3 cellular contexts compared by ENCODE assay signal in genomic region chr6:25899580-25900408, GRCh38.
TF ChIP-seq lines count a peak whose summit lies in the region.

No MANE protein-coding gene starts in this region.

TF ChIP-seq in A549, 52 proteins besides CTCF, POLR2A, EP300 and RAD21:
- TF ChIP-seq JUN (IDR thresholded peaks at IDR 0.05) = no peak
- TF ChIP-seq EHF (CRISPR knock-in tag; IDR thresholded peaks at IDR 0.05) = no peak
- no peak for TF ChIP-seq NR3C1 (IDR thresholded peaks at IDR 0.05)
- no peak for TF ChIP-seq TFCP2L1 (CRISPR knock-in tag; IDR thresholded peaks at IDR 0.05)
- TF ChIP-seq FOXS1 (CRISPR knock-in tag; IDR thresholded peaks at IDR 0.05) = no peak
- TF ChIP-seq EHMT2 (IDR thresholded peaks at IDR 0.05; ENCODE audit: low read depth) = no peak
- TF ChIP-seq MAZ (IDR thresholded peaks at IDR 0.05; ENCODE audit: borderline replicate concordance, low read depth, low read length) = no peak

TF ChIP-seq in H1, 55 proteins besides CTCF, POLR2A, EP300 and RAD21:
- TF ChIP-seq PHF8 (conservative IDR thresholded peaks at IDR 0.05; ENCODE audit: low read depth, low read length) (no peak), SIN3A (conservative IDR thresholded peaks at IDR 0.05 in 1 of 2, IDR thresholded peaks at IDR 0.05 in 1 of 2; ENCODE audit: low read depth in 1 of 2, low read length in 2 of 2) (no peak), NRF1 (IDR thresholded peaks at IDR 0.05; ENCODE audit: low read depth, low read length) (no peak), HDAC2 (IDR thresholded peaks at IDR 0.05; ENCODE audit: borderline replicate concordance in 1 of 2, low read depth in 2 of 2, low read length in 2 of 2) (no peak), YY1 (IDR thresholded peaks at IDR 0.05; ENCODE audit: low read depth, low read length) (no peak), TAF7 (optimal IDR thresholded peaks at IDR 0.05; ENCODE audit: borderline replicate concordance, low read depth, low read length) (no peak), GTF2F1 (IDR thresholded peaks at IDR 0.05; ENCODE audit: borderline replicate concordance, low read depth, low read length) (no peak), JUN (IDR thresholded peaks at IDR 0.05; ENCODE audit: low read depth, low read length) (no peak), CHD1 (IDR thresholded peaks at IDR 0.05; ENCODE audit: low read depth, low read length) (no peak), KDM5A (IDR thresholded peaks at IDR 0.05; ENCODE audit: low read length) (no peak), RBBP5 (IDR thresholded peaks at IDR 0.05; ENCODE audit: borderline replicate concordance, low read depth, low read length) (no peak), ZNF274 (IDR thresholded peaks at IDR 0.05; ENCODE audit: borderline replicate concordance, extremely low read depth, low read length) (no peak), CTBP2 (IDR thresholded peaks at IDR 0.05; ENCODE audit: borderline replicate concordance, insufficient read depth, insufficient read length, low read length) (no peak), ATF2 (IDR thresholded peaks at IDR 0.05; ENCODE audit: low read length) (no peak), JUND (IDR thresholded peaks at IDR 0.05; ENCODE audit: low read length) (no peak), BACH1 (IDR thresholded peaks at IDR 0.05; ENCODE audit: low read length) (no peak), RFX5 (IDR thresholded peaks at IDR 0.05; ENCODE audit: borderline replicate concordance, low read depth, low read length) (no peak), NANOG (IDR thresholded peaks at IDR 0.05; ENCODE audit: insufficient read depth, low read depth, low read length, poor library complexity, severe bottlenecking) (no peak), ATF3 (IDR thresholded peaks at IDR 0.05; ENCODE audit: insufficient read depth, low read depth, low read length) (no peak), SP4 (IDR thresholded peaks at IDR 0.05; ENCODE audit: low read length) (no peak)

TF ChIP-seq in liver, 16 proteins besides CTCF, POLR2A, EP300 and RAD21:
- TF ChIP-seq SP1 (IDR thresholded peaks at IDR 0.05) (peak; percentile 40), HNF4A (conservative IDR thresholded peaks at IDR 0.05) (peak in 1 of 2 donors; percentile 18)
- TF ChIP-seq, protein P1, sequence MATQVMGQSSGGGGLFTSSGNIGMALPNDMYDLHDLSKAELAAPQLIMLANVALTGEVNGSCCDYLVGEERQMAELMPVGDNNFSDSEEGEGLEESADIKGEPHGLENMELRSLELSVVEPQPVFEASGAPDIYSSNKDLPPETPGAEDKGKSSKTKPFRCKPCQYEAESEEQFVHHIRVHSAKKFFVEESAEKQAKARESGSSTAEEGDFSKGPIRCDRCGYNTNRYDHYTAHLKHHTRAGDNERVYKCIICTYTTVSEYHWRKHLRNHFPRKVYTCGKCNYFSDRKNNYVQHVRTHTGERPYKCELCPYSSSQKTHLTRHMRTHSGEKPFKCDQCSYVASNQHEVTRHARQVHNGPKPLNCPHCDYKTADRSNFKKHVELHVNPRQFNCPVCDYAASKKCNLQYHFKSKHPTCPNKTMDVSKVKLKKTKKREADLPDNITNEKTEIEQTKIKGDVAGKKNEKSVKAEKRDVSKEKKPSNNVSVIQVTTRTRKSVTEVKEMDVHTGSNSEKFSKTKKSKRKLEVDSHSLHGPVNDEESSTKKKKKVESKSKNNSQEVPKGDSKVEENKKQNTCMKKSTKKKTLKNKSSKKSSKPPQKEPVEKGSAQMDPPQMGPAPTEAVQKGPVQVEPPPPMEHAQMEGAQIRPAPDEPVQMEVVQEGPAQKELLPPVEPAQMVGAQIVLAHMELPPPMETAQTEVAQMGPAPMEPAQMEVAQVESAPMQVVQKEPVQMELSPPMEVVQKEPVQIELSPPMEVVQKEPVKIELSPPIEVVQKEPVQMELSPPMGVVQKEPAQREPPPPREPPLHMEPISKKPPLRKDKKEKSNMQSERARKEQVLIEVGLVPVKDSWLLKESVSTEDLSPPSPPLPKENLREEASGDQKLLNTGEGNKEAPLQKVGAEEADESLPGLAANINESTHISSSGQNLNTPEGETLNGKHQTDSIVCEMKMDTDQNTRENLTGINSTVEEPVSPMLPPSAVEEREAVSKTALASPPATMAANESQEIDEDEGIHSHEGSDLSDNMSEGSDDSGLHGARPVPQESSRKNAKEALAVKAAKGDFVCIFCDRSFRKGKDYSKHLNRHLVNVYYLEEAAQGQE (IDR thresholded peaks at IDR 0.05) = no peak
